Comparison of ENCODE assay signal across 17 cellular contexts in the genomic region with DNA sequence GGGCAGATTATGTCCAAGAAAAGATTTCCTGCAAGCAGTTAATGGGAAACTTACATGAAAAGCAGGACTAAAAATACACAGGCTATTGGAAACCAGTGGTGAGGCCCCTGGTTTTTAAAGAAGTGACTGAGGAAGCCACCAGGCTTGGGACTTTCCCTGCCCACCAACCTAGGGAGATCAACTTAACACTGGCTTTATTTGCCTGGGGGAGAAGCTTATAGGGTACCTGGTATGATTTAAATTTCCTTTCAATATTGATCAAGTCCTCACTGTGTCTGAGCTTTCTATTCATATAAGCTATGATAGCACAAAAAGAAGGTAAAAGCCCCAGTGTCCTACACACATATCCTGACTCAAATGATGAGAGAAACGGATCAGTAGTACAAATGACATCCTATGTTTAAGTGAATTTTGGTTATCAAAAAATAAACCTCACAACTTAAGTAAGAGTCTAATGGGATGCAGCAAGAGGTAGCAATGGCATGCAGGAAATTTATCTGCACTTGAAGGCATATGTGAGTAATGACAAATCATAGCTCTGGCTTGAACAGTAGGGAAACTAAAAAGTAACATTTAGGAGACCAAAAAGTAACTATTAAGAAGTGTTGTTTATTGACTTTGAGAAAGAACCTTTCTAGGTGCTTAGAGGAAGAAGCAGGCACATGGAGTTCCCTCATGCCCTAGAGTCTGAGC.
DNase-seq lines count a peak whose midpoint lies in the region; ATAC-seq, FAIRE-seq and TF ChIP-seq lines count a peak whose summit lies in the region.
"Had no signal": no experiment of that assay in that cellular context is flagged by ENCODE, and none has a peak within 500 bp of the region (broad histone marks: within the 10 kb centered on the region; RNA-seq: fewer than 3 reads in every experiment).

No MANE protein-coding gene starts in this region.

- H3K4me1 ChIP-seq in SK-N-SH (ENCODE audit: control insufficient read depth in 1 of 2, insufficient read depth in 2 of 2, low read depth in 1 of 2, low read length in 1 of 2) (peaks cover 0 to 2% of the 10 kb centered on the region in 2 experiments; a peak in 2 of 4 replicates), K562 (replicated peaks in 1 of 2; ENCODE audit: control insufficient read depth in 2 of 2, insufficient read depth in 2 of 2, low read length in 2 of 2) (peaks cover 3 to 28% of the 10 kb centered on the region in 2 experiments; a peak in 4 of 5 replicates), smooth muscle cell (ENCODE audit: low read depth) (peaks cover 17% of the 10 kb centered on the region)

- TF ChIP-seq RAD21 in SK-N-SH (IDR thresholded peaks at IDR 0.05; ENCODE audit: low read length) (no peak), K562 (CRISPR knock-in tag; conservative IDR thresholded peaks at IDR 0.05 in 1 of 2, IDR thresholded peaks at IDR 0.05 in 1 of 2) (no peak)

- TF ChIP-seq CTCF in SK-N-SH (IDR thresholded peaks at IDR 0.05) (no peak), K562 (IDR thresholded peaks at IDR 0.05 in 2 of 3, conservative IDR thresholded peaks at IDR 0.05 in 1 of 3; ENCODE audit: insufficient read depth in 2 of 3, low read depth in 1 of 3, low read length in 3 of 3) (no peak), smooth muscle cell (IDR thresholded peaks at IDR 0.05; ENCODE audit: borderline replicate concordance, insufficient read depth, poor library complexity, severe bottlenecking) (no peak)

- no peak overlapping the region for H3K4me2 ChIP-seq in SK-N-SH
- H3K4me2 ChIP-seq in K562 (ENCODE audit: insufficient read depth, low read length), result no peak overlapping the region
- H3K4me2 ChIP-seq in smooth muscle cell, result peak overlapping the region; percentile 51

- TF ChIP-seq EP300 in SK-N-SH (IDR thresholded peaks at IDR 0.05; ENCODE audit: borderline replicate concordance in 1 of 2, low read depth in 1 of 2, low read length in 1 of 2), result no peak
- no peak for TF ChIP-seq EP300 in K562 (IDR thresholded peaks at IDR 0.05; ENCODE audit: low read length)

- no peaks in the 10 kb centered on the region for H4K20me1 ChIP-seq in SK-N-SH (ENCODE audit: insufficient read depth)
- no peaks in the 10 kb centered on the region for H4K20me1 ChIP-seq in K562 (replicated peaks; ENCODE audit: control insufficient read depth, insufficient read depth, low read length)
- no peaks in the 10 kb centered on the region for H4K20me1 ChIP-seq in smooth muscle cell (ENCODE audit: low read depth)

- no TSS peak for BruUV-seq in K562 (replicated peaks; lab: Mats Ljungman, UMichigan)

- no peaks in the 10 kb centered on the region for H3K9me2 ChIP-seq in SK-N-SH

- no peak for TF ChIP-seq POLR2A in K562 (conservative IDR thresholded peaks at IDR 0.05)

- DNase-seq in SK-N-SH (no peak), K562 (ENCODE audit: extremely low read depth in 1 of 4, low spot score in 3 of 4) (no peak), smooth muscle cell (lab: John Stamatoyannopoulos, UW; ENCODE audit: unreplicated experiment) (no peak), NCI-H1694 treated with DMSO at 0.1 percent for 48 hours (lab: John Stamatoyannopoulos, UW) (no peak)
- no peak for DNase-seq in stimulated activated CD8-positive, alpha-beta memory T cell treated with anti-CD3 and anti-CD28 coated beads, Interleukin-4, amount 100 ng/mL, for 48 hours
- DNase-seq: 8988T; activated CD4-positive, alpha-beta T cell treated with anti-CD3 and anti-CD28 coated beads for 1 hour; activated gamma-delta T cell treated with Interleukin-2 at 50 U/mL for 16 hours; DMS 273 treated with DMSO at 0.1 percent for 48 hours; erythroblast; MG63; pancreas; spleen; SW 1271 had no signal

- no peaks in the 10 kb centered on the region for H3K36me3 ChIP-seq in SK-N-SH (replicated peaks in 1 of 2; ENCODE audit: control insufficient read depth in 1 of 2, insufficient read depth in 2 of 2, low read length in 1 of 2)
- no peaks in the 10 kb centered on the region for H3K36me3 ChIP-seq in K562 (ENCODE audit: control insufficient read depth, insufficient read depth, low read length)
- H3K36me3 ChIP-seq in smooth muscle cell (ENCODE audit: low read depth), result peaks cover 5% of the 10 kb centered on the region
- H3K36me3 ChIP-seq: MG63, pancreas, spleen had no signal

- H3K9me3 ChIP-seq in SK-N-SH, result no peaks in the 10 kb centered on the region
- no peaks in the 10 kb centered on the region for H3K9me3 ChIP-seq in K562 (replicated peaks; ENCODE audit: control insufficient read depth, insufficient read depth, low read depth, low read length)
- no peaks in the 10 kb centered on the region for H3K9me3 ChIP-seq in smooth muscle cell (replicated peaks; ENCODE audit: low read depth)
- H3K9me3 ChIP-seq: MG63, spleen had no signal

- no peaks in the 10 kb centered on the region for H3F3A ChIP-seq in SK-N-SH (replicated peaks; ENCODE audit: insufficient read depth)
- no peaks in the 10 kb centered on the region for H3F3A ChIP-seq in smooth muscle cell (ENCODE audit: low read depth)

- H3K9ac ChIP-seq in SK-N-SH (no peak overlapping the region), K562 (ENCODE audit: insufficient read depth in 1 of 2, low read depth in 2 of 2, low read length in 2 of 2) (no peak overlapping the region), smooth muscle cell (ENCODE audit: low read depth) (no peak overlapping the region)

- no peak for FAIRE-seq in K562 (lab: Jason Lieb, UNC)
- FAIRE-seq: pancreas had no signal

- H2AFZ ChIP-seq in SK-N-SH (ENCODE audit: low read depth) (no peak overlapping the region), K562 (ENCODE audit: low read depth, low read length) (no peak overlapping the region), smooth muscle cell (ENCODE audit: low read depth) (no peak overlapping the region)

- H3K9me1 ChIP-seq in K562 (ENCODE audit: control insufficient read depth, insufficient read depth, low read length), result no peaks in the 10 kb centered on the region

- H3K27ac ChIP-seq in SK-N-SH (ENCODE audit: low read depth in 2 of 2, low read length in 1 of 2) (no peak overlapping the region), K562 (ENCODE audit: extremely low read depth, low read depth, low read length) (no peak overlapping the region), smooth muscle cell (ENCODE audit: low read depth) (peak overlapping the region; percentile 70)
- H3K27ac ChIP-seq: pancreas, spleen had no signal

- no peak overlapping the region for H3K4me3 ChIP-seq in SK-N-SH (ENCODE audit: low read depth in 2 of 2, low read length in 1 of 2)
- H3K4me3 ChIP-seq in K562, result no peak overlapping the region
- H3K4me3 ChIP-seq in smooth muscle cell, result no peak overlapping the region
- H3K4me3 ChIP-seq: MG63, pancreas, spleen had no signal

- ATAC-seq in SK-N-SH treated with all-trans-retinoic acid at 6 μM for 48 hours (peak; percentile 45; the same call in 1 of the 3 replicates), HG03095 (IDR thresholded peaks at IDR 0.05; ENCODE audit: unreplicated experiment) (peak; percentile 65), K562 (peak; percentile 18), GM21360 (IDR thresholded peaks at IDR 0.05; ENCODE audit: unreplicated experiment) (no peak)

- CTCF ChIA-PET in SK-N-SH (lab: Yijun Ruan, JAX) (interaction anchor here (0.6 to 0.8 kb wide), 2 partner anchors 21 to 176 kb away, joined by 3 to 4 read pairs; no protein-coding TSS in a partner anchor), K562 (lab: Yijun Ruan, JAX; ENCODE audit: low intra/inter-chr PET ratio) (no interaction called here)

- peaks cover 17% of the 10 kb centered on the region for H3K79me2 ChIP-seq in SK-N-SH (ENCODE audit: insufficient read depth)
- peaks cover 40% of the 10 kb centered on the region for H3K79me2 ChIP-seq in K562 (ENCODE audit: control insufficient read depth, insufficient read depth, low read length)
- peaks cover 86% of the 10 kb centered on the region for H3K79me2 ChIP-seq in smooth muscle cell (ENCODE audit: low read depth)

- H3K27me3 ChIP-seq in SK-N-SH (ENCODE audit: insufficient read depth), result no peaks in the 10 kb centered on the region
- H3K27me3 ChIP-seq in K562 (ENCODE audit: control insufficient read depth in 2 of 2, insufficient read depth in 2 of 2, low read length in 2 of 2), result no peaks in the 10 kb centered on the region
- H3K27me3 ChIP-seq in smooth muscle cell (ENCODE audit: low read depth), result no peaks in the 10 kb centered on the region
- H3K27me3 ChIP-seq: pancreas, spleen had no signal

- in situ Hi-C loops in K562 (cut with MboI), result no loop called here

- intact Hi-C loops in K562 (cut with micrococcal nuclease), result no loop called here

- POLR2A ChIA-PET in SK-N-SH (lab: Yijun Ruan, JAX), result interaction anchor here (0.9 kb wide), 1 partner anchor 13 kb away, joined by 3 read pairs; no protein-coding TSS in a partner anchor
- POLR2A ChIA-PET in K562 (lab: Yijun Ruan, JAX), result interaction anchor here (0.7 to 1.0 kb wide), 4 partner anchors 13 to 459 kb away, joined by 3 read pairs; no protein-coding TSS in a partner anchor

- 86% methylated on average over 1 of the region's 1 CpG for WGBS in SK-N-SH (ENCODE audit: low lambda C conversion rate)
- WGBS in K562 (ENCODE audit: insufficient coverage, low coverage, missing lambda C conversion rate), result 26% methylated on average over 1 of the region's 1 CpG
- 79% methylated on average over 1 of the region's 1 CpG for WGBS in smooth muscle cell (ENCODE audit: low lambda C conversion rate)

TF ChIP-seq in SK-N-SH treated with all-trans-retinoic acid at 6 μM for 48 hours, 23 proteins besides CTCF, POLR2A, EP300 and RAD21:
- no peak for TF ChIP-seq ZNF70 (CRISPR knock-in tag; IDR thresholded peaks at IDR 0.05)

TF ChIP-seq in SK-N-SH, 30 proteins besides CTCF, POLR2A, EP300 and RAD21 (continues in another document):
- TF ChIP-seq GATA2 (CRISPR knock-in tag; IDR thresholded peaks at IDR 0.05) (no peak), MXI1 (IDR thresholded peaks at IDR 0.05; ENCODE audit: low read depth, low read length) (no peak), NRF1 (IDR thresholded peaks at IDR 0.05; ENCODE audit: low read depth, low read length) (no peak)
- TF ChIP-seq, protein P1, sequence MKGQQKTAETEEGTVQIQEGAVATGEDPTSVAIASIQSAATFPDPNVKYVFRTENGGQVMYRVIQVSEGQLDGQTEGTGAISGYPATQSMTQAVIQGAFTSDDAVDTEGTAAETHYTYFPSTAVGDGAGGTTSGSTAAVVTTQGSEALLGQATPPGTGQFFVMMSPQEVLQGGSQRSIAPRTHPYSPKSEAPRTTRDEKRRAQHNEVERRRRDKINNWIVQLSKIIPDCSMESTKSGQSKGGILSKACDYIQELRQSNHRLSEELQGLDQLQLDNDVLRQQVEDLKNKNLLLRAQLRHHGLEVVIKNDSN (IDR thresholded peaks at IDR 0.05; ENCODE audit: borderline replicate concordance, low read depth), result no peak

TF ChIP-seq in K562, 482 proteins besides CTCF, POLR2A, EP300 and RAD21 (continues in another document):
- no peak for TF ChIP-seq TBP (optimal IDR thresholded peaks at IDR 0.05; ENCODE audit: low read depth, low read length)
- 0 out of 4 replicates have a peak, but pooled peaks of 1 of the 2 experiments have one; percentile 7 for TF ChIP-seq MAZ (CRISPR knock-in tag; conservative IDR thresholded peaks at IDR 0.05 in 1 of 2, IDR thresholded peaks at IDR 0.05 in 1 of 2)
- TF ChIP-seq NR2F6 (CRISPR knock-in tag; IDR thresholded peaks at IDR 0.05), result no peak
